ENCODE assay signal across 12 cellular contexts in the genomic region with DNA sequence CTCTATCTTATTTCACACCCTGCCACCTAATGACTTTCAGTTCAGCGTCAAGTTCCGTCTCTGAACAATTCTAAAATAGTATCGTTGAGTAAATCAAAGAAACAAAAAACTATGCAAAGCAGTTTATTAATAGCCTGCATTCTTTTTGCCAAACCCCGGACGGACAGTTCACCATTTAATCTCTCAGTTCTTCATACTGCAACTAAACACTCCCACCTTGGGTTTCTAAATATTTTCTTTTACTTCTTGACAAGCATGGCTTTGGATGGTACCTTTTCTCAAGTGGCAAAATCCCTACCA. TPM values are rescaled to one million over a fixed set of nuclear protein-coding genes. Genes with fewer than 3 reads are reported as not detected.
DNase-seq lines count a peak whose midpoint lies in the region; ATAC-seq and TF ChIP-seq lines count a peak whose summit lies in the region.
"Had no signal": no experiment of that assay in that cellular context is flagged by ENCODE, and none has a peak within 500 bp of the region (broad histone marks: within the 10 kb centered on the region; RNA-seq: fewer than 3 reads in every experiment).

No MANE protein-coding gene starts in this region.

- peaks cover 70% of the 10 kb centered on the region for H3K27me3 Mint-ChIP-seq in brain
- peaks cover 32% of the 10 kb centered on the region for H3K27me3 Mint-ChIP-seq in activated naive CD4-positive, alpha-beta T cell treated with anti-CD3 and anti-CD28 coated beads for 36 hours (ENCODE audit: low read depth)

- 2 to 3% methylated on average over 5 of the region's 5 CpGs for WGBS in aorta, 2 donors

- H3K27ac ChIP-seq in left ventricle myocardium inferior (replicated peaks): no peak overlapping the region
- H3K27ac ChIP-seq in aorta (ENCODE audit: low read depth in 1 of 2, low read length in 2 of 2): peak overlapping the region; percentile 85 to 97
- H3K27ac ChIP-seq: neutrophil had no signal

- no peak overlapping the region for H3K27ac Mint-ChIP-seq in brain
- no peak overlapping the region for H3K27ac Mint-ChIP-seq in activated naive CD4-positive, alpha-beta T cell treated with anti-CD3 and anti-CD28 coated beads for 36 hours

- CTCF ChIA-PET in activated naive CD4-positive, alpha-beta T cell treated with anti-CD3 and anti-CD28 coated beads for 36 hours (lab: Charles Lee): no interaction called here

- H3K27me3 ChIP-seq in left ventricle myocardium inferior (ENCODE audit: low read depth): peaks cover 59% of the 10 kb centered on the region
- no peaks in the 10 kb centered on the region for H3K27me3 ChIP-seq in aorta (ENCODE audit: control insufficient read depth in 1 of 2, insufficient read depth in 2 of 2, low read length in 1 of 2)

- H3K4me3 Mint-ChIP-seq in brain: peak overlapping the region in 3 of 5 experiments; percentile 24 to 32 (median 31)
- H3K4me3 Mint-ChIP-seq in activated naive CD4-positive, alpha-beta T cell treated with anti-CD3 and anti-CD28 coated beads for 36 hours: no peak overlapping the region

- H3K4me1 ChIP-seq in left ventricle myocardium inferior: peaks cover 17% of the 10 kb centered on the region
- H3K4me1 ChIP-seq in aorta (ENCODE audit: control insufficient read depth in 1 of 2, insufficient read depth in 2 of 2, low read length in 2 of 2): no peaks in the 10 kb centered on the region

- H3K36me3 ChIP-seq in left ventricle myocardium inferior: no peaks in the 10 kb centered on the region
- H3K36me3 ChIP-seq in aorta (ENCODE audit: control insufficient read depth in 1 of 2, insufficient read depth in 2 of 2, low read length in 1 of 2): peaks cover 0 to 2% of the 10 kb centered on the region in 2 donors
- H3K36me3 ChIP-seq: neutrophil had no signal

- intact Hi-C loops in left ventricle myocardium inferior (cut with micrococcal nuclease): no loop called here
- intact Hi-C loops in left cardiac atrium (cut with DNase I): no loop called here
- intact Hi-C loops in aorta (cut with DNase I): loop anchor here in 1 of 2 donors (10.0 kb wide), 1 partner anchor 229 kb away; no protein-coding TSS in a partner anchor
- intact Hi-C loops in activated naive CD4-positive, alpha-beta T cell treated with anti-CD3 and anti-CD28 coated beads for 36 hours (cut with micrococcal nuclease): no loop called here

- peaks cover 0 to 8% (median 0%) of the 10 kb centered on the region in 5 experiments for H3K9me3 Mint-ChIP-seq in brain
- no peaks in the 10 kb centered on the region for H3K9me3 Mint-ChIP-seq in activated naive CD4-positive, alpha-beta T cell treated with anti-CD3 and anti-CD28 coated beads for 36 hours

- DNase-seq in left ventricle myocardium inferior: no peak
- DNase-seq in left cardiac atrium: no peak
- DNase-seq in aorta: no peak
- DNase-seq in middle frontal gyrus (ENCODE audit: extremely low spot score, low spot score): no peak
- DNase-seq in activated naive CD4-positive, alpha-beta T cell treated with anti-CD3 and anti-CD28 coated beads for 36 hours: no peak
- DNase-seq: glutamatergic neuron had no signal

- TF ChIP-seq CTCF in left ventricle myocardium inferior (IDR thresholded peaks at IDR 0.05; ENCODE audit: borderline replicate concordance): no peak
- TF ChIP-seq CTCF in brain (conservative IDR thresholded peaks at IDR 0.05): no peak

- H3K4me3 ChIP-seq in left ventricle myocardium inferior: peak overlapping the region; percentile 62
- peak overlapping the region; percentile 83 to 99 for H3K4me3 ChIP-seq in aorta (ENCODE audit: low read length in 2 of 2)

- H3K9me3 ChIP-seq in left ventricle myocardium inferior (replicated peaks) (no peaks in the 10 kb centered on the region), aorta (ENCODE audit: control insufficient read depth, low read length) (no peaks in the 10 kb centered on the region)
- H3K9me3 ChIP-seq: neutrophil had no signal

- peaks cover 9% of the 10 kb centered on the region for H3K4me1 Mint-ChIP-seq in brain
- H3K4me1 Mint-ChIP-seq in activated naive CD4-positive, alpha-beta T cell treated with anti-CD3 and anti-CD28 coated beads for 36 hours (ENCODE audit: low read depth): peaks cover 6% of the 10 kb centered on the region

- ATAC-seq in left cardiac atrium: no peak
- ATAC-seq in HG02885 (IDR thresholded peaks at IDR 0.05; ENCODE audit: poor library complexity, unreplicated experiment): peak; percentile 71
- ATAC-seq in aorta (ENCODE audit: low FRiP score): no peak
- ATAC-seq in SK-N-SH treated with all-trans-retinoic acid at 6 μM for 48 hours: no peak
- ATAC-seq: activated CD4-positive, CD25-positive, alpha-beta regulatory T cell treated with anti-CD3 and anti-CD28 coated beads, Interleukin-2, amount 50 U/mL, for 24 hours had no signal

- H3K36me3 Mint-ChIP-seq in brain: no peaks in the 10 kb centered on the region
- H3K36me3 Mint-ChIP-seq in activated naive CD4-positive, alpha-beta T cell treated with anti-CD3 and anti-CD28 coated beads for 36 hours (ENCODE audit: low read depth): no peaks in the 10 kb centered on the region

TF ChIP-seq in SK-N-SH treated with all-trans-retinoic acid at 6 μM for 48 hours, 23 proteins besides CTCF, POLR2A, EP300 and RAD21:
- no peak for TF ChIP-seq PPARA (CRISPR knock-in tag; IDR thresholded peaks at IDR 0.05; ENCODE audit: borderline replicate concordance)
- no peak for TF ChIP-seq POU6F1 (CRISPR knock-in tag; IDR thresholded peaks at IDR 0.05; ENCODE audit: borderline replicate concordance, low read depth)
- no peak for TF ChIP-seq ESRRG (CRISPR knock-in tag; IDR thresholded peaks at IDR 0.05)
- no peak for TF ChIP-seq ZNF70 (CRISPR knock-in tag; IDR thresholded peaks at IDR 0.05)
- TF ChIP-seq CSDC2 (CRISPR knock-in tag; IDR thresholded peaks at IDR 0.05): no peak
- TF ChIP-seq ZFP30 (CRISPR knock-in tag; IDR thresholded peaks at IDR 0.05): no peak
- TF ChIP-seq SNAI2 (CRISPR knock-in tag; IDR thresholded peaks at IDR 0.05): no peak
- no peak for TF ChIP-seq ZNF8 (CRISPR knock-in tag; IDR thresholded peaks at IDR 0.05)

RNA-seq across cellular contexts. Expression of gene MYH11, which starts 1.2 kb away (rescaled TPM):
- total RNA-seq in left ventricle myocardium inferior: 15.6 TPM
- 10 to 100 TPM; 64.7 to 75.8 TPM for total RNA-seq in left cardiac atrium
- polyA plus RNA-seq in brain (ENCODE audit: insufficient read depth, low read depth, low replicate concordance): 9.7 TPM
- total RNA-seq in aorta: 1,000 to 10,000 TPM; 1,606 to 2,053 TPM
- polyA plus RNA-seq in aorta: 100 to 1,000 TPM; 631 to 732 TPM
- total RNA-seq in activated naive CD4-positive, alpha-beta T cell treated with anti-CD3 and anti-CD28 coated beads for 36 hours: not detected
- total RNA-seq: A172 had no signal

RNA-seq across cellular contexts. Expression of gene CEP20, which starts 32.7 kb away (rescaled TPM):
- total RNA-seq in left ventricle myocardium inferior (30.7 TPM), left cardiac atrium (10 to 100 TPM; 20.3 to 23.1 TPM), aorta (10 to 100 TPM; 21.3 to 26.2 TPM)
- polyA plus RNA-seq in brain (ENCODE audit: insufficient read depth, low read depth, low replicate concordance) (20.1 TPM), aorta (10 to 100 TPM; 23.1 to 26.8 TPM)
- total RNA-seq in activated naive CD4-positive, alpha-beta T cell treated with anti-CD3 and anti-CD28 coated beads for 36 hours: 10 to 100 TPM; 49.0 to 57.0 TPM

Comparison
In these comparisons a context has a peak if more than half of its experiments do, and no peak if none do; other contexts are left out.
1. RNA of gene MYH11, which starts 1.2 kb away (total RNA-seq): 1,606 to 2,053 TPM in aorta; 64.7 to 75.8 TPM in left cardiac atrium, 15.6 TPM in left ventricle myocardium inferior (single experiment) and not detected in activated naive CD4-positive, alpha-beta T cell treated with anti-CD3 and anti-CD28 coated beads for 36 hours; every median in the first group is over 10 times any median in the second.